ENCODE assay signal across 19 cellular contexts in genomic region chr2:12617366-12617765, GRCh38.
"Had no signal": no experiment of that assay in that cellular context is flagged by ENCODE, and none has a peak within 500 bp of the region (broad histone marks: within the 10 kb centered on the region; RNA-seq: fewer than 3 reads in every experiment).

No MANE protein-coding gene starts in this region.

- H3K4me3 ChIP-seq: esophagus squamous epithelium, lower lobe of right lung, smooth muscle cell, testis had no signal

- H3K36me3 ChIP-seq: esophagus squamous epithelium, lower lobe of right lung had no signal

- H3K27me3 ChIP-seq: esophagus squamous epithelium, testis had no signal

- H3K36me3 Mint-ChIP-seq: activated naive CD8-positive, alpha-beta T cell treated with anti-CD3 and anti-CD28 coated beads for 36 hours; stimulated activated memory B cell treated with anti-CD40 and anti-IgM and Interleukin-4, amounts not matched to agents 10 μg/mL and 1 μg/mL and 100 μg/mL, for 72 hours; type B pancreatic cell had no signal

- H3K9me3 Mint-ChIP-seq: activated CD8-positive, alpha-beta T cell treated with anti-CD3 and anti-CD28 coated beads for 36 hours; activated naive CD8-positive, alpha-beta T cell treated with anti-CD3 and anti-CD28 coated beads for 36 hours; nephron; stimulated activated memory B cell treated with anti-CD40 and anti-IgM and Interleukin-4, amounts not matched to agents 10 μg/mL and 1 μg/mL and 100 μg/mL, for 72 hours; type B pancreatic cell had no signal

- ATAC-seq: activated CD8-positive, alpha-beta T cell treated with anti-CD3 and anti-CD28 coated beads for 36 hours; left cardiac atrium; sciatic nerve had no signal

- H3K27ac Mint-ChIP-seq: activated CD4-positive, alpha-beta T cell treated with anti-CD3 and anti-CD28 coated beads, Interleukin-2, amount 10 ng/mL, durations not matched to agents 24 days and 14 days; activated CD8-positive, alpha-beta T cell treated with anti-CD3 and anti-CD28 coated beads for 36 hours; activated naive CD8-positive, alpha-beta T cell treated with anti-CD3 and anti-CD28 coated beads for 36 hours; nephron; stimulated activated memory B cell treated with anti-CD40 and anti-IgM and Interleukin-4, amounts not matched to agents 10 μg/mL and 1 μg/mL and 100 μg/mL, for 72 hours; type B pancreatic cell had no signal

- H3K4me2 ChIP-seq: smooth muscle cell had no signal

- H2AFZ ChIP-seq: parathyroid adenoma had no signal

- H3K4me3 Mint-ChIP-seq: activated CD4-positive, alpha-beta T cell treated with anti-CD3 and anti-CD28 coated beads, Interleukin-2, amount 10 ng/mL, durations not matched to agents 24 days and 14 days; activated CD8-positive, alpha-beta T cell treated with anti-CD3 and anti-CD28 coated beads for 36 hours; activated naive CD8-positive, alpha-beta T cell treated with anti-CD3 and anti-CD28 coated beads for 36 hours; activated T-helper 17 cell treated with anti-CD3 and anti-CD28 coated beads, Interleukin-2, amount 50 U/mL, for 72 hours; nephron; stimulated activated memory B cell treated with anti-CD40 and anti-IgM and Interleukin-4, amounts not matched to agents 10 μg/mL and 1 μg/mL and 100 μg/mL, for 72 hours; type B pancreatic cell had no signal

- DNase-seq: activated CD4-positive, alpha-beta T cell treated with anti-CD3 and anti-CD28 coated beads, Interleukin-2, amount 10 ng/mL, durations not matched to agents 24 days and 14 days; activated CD8-positive, alpha-beta T cell treated with anti-CD3 and anti-CD28 coated beads for 36 hours; activated naive CD4-positive, alpha-beta T cell; activated naive CD8-positive, alpha-beta T cell treated with anti-CD3 and anti-CD28 coated beads for 36 hours; activated T-cell treated with anti-CD3 and anti-CD28 coated beads, Interleukin-2, amount 50 U/mL, for 1 hour; amniotic stem cell; effector CD8-positive, alpha-beta T cell; esophagus squamous epithelium; left cardiac atrium; lower lobe of right lung; stimulated activated CD4-positive, alpha-beta T cell treated with anti-CD3 and anti-CD28 coated beads, Interleukin-4, amount 100 ng/mL, for 24 hours; testis had no signal

- H3K4me1 ChIP-seq: lower lobe of right lung, testis had no signal

- H3K9me3 ChIP-seq: esophagus squamous epithelium, lower lobe of right lung, testis had no signal

- H3K79me2 ChIP-seq: parathyroid adenoma had no signal

- H3K27ac ChIP-seq: esophagus squamous epithelium, lower lobe of right lung, parathyroid adenoma, testis had no signal

- H3K27me3 Mint-ChIP-seq: activated CD8-positive, alpha-beta T cell treated with anti-CD3 and anti-CD28 coated beads for 36 hours; activated naive CD8-positive, alpha-beta T cell treated with anti-CD3 and anti-CD28 coated beads for 36 hours; activated T-helper 17 cell treated with anti-CD3 and anti-CD28 coated beads, Interleukin-2, amount 50 U/mL, for 72 hours; stimulated activated memory B cell treated with anti-CD40 and anti-IgM and Interleukin-4, amounts not matched to agents 10 μg/mL and 1 μg/mL and 100 μg/mL, for 72 hours; type B pancreatic cell had no signal
